ENCODE assay signal across 8 cellular contexts in genomic region chr12:120710805-120711296, GRCh38. TPM values are rescaled to one million over a fixed set of nuclear protein-coding genes. Genes with fewer than 3 reads are reported as not detected.
DNase-seq lines count a peak whose midpoint lies in the region; ATAC-seq and TF ChIP-seq lines count a peak whose summit lies in the region.

No MANE protein-coding gene starts in this region.

- peak; percentile 45 for ATAC-seq in GM19455 (IDR thresholded peaks at IDR 0.05; ENCODE audit: unreplicated experiment)
- peak; percentile 36 for ATAC-seq in gastroesophageal sphincter

- peak overlapping the region in 6 of 7 donors; percentile 31 to 87 (median 72) for H3K27ac Mint-ChIP-seq in CD14-positive monocyte
- H3K27ac Mint-ChIP-seq in IgD-negative memory B cell: peak overlapping the region; percentile 67 to 84 (median 69)

- H3K36me3 ChIP-seq in gastroesophageal sphincter (peaks cover 0 to 26% of the 10 kb centered on the region in 2 donors), ovary (no peaks in the 10 kb centered on the region)

- TF ChIP-seq EP300 in gastroesophageal sphincter (IDR thresholded peaks at IDR 0.05): no peak
- TF ChIP-seq EP300 in ovary (IDR thresholded peaks at IDR 0.05): no peak

- H3K9me3 Mint-ChIP-seq in CD14-positive monocyte: no peaks in the 10 kb centered on the region
- no peaks in the 10 kb centered on the region for H3K9me3 Mint-ChIP-seq in IgD-negative memory B cell

- DNase-seq in CD14-positive monocyte (ENCODE audit: low spot score): no peak
- peak; percentile 44 to 56 for DNase-seq in activated T-cell treated with anti-CD3 and anti-CD28 coated beads, Interleukin-2, amount 50 U/mL, for 48 hours
- DNase-seq in ovary: peak in 4 of 5 donors; percentile 25 to 44 (median 40)
- DNase-seq in NCI-H524 (lab: John Stamatoyannopoulos, UW): no peak
- DNase-seq in NCI-H187 (lab: John Stamatoyannopoulos, UW): no peak

- TF ChIP-seq POLR2A in gastroesophageal sphincter (IDR thresholded peaks at IDR 0.05) (no peak), ovary (IDR thresholded peaks at IDR 0.05) (no peak)

- H3K4me1 ChIP-seq in gastroesophageal sphincter (peaks cover 0 to 42% (median 11%) of the 10 kb centered on the region in 3 donors), ovary (ENCODE audit: insufficient read depth) (peaks cover 4% of the 10 kb centered on the region)

- H3K27ac ChIP-seq in gastroesophageal sphincter (peak overlapping the region; percentile 65 to 95 (median 90)), ovary (peak overlapping the region; percentile 56 to 76)

- WGBS in gastroesophageal sphincter (ENCODE audit: low coverage in 1 of 2), 2 donors: 0% methylated on average over 1 to 2 of the region's 31 CpGs
- WGBS in ovary, 3 donors: 0 to 3% (median 0%) methylated on average over 11 to 31 of the region's 31 CpGs

- H3K4me3 Mint-ChIP-seq in CD14-positive monocyte (peak overlapping the region; percentile 87 to 90), IgD-negative memory B cell (peak overlapping the region; percentile 86 to 95 (median 90))

- intact Hi-C loops in CD14-positive monocyte (cut with micrococcal nuclease) (loop anchor here (5.0 kb wide), 2 partner anchors 34 to 64 kb away; no protein-coding TSS in a partner anchor), ovary (cut with DNase I) (loop anchor here (5.0 to 10.0 kb wide), 3 partner anchors 64 to 126 kb away; partner anchors contain the start of genes POP5 (in 3 of the 4) and CABP1 (in 1 of the 4))

- H3K4me1 Mint-ChIP-seq in CD14-positive monocyte: peaks cover 22% of the 10 kb centered on the region
- H3K4me1 Mint-ChIP-seq in IgD-negative memory B cell: peaks cover 11 to 20% (median 18%) of the 10 kb centered on the region in 3 donors

- TF ChIP-seq CTCF in CD14-positive monocyte (IDR thresholded peaks at IDR 0.05) (no peak), gastroesophageal sphincter (IDR thresholded peaks at IDR 0.05) (no peak), ovary (IDR thresholded peaks at IDR 0.05) (no peak)

- H3K4me3 ChIP-seq in gastroesophageal sphincter (peak overlapping the region; percentile 91 to 93), ovary (peak overlapping the region; percentile 64)

- H3K36me3 Mint-ChIP-seq in CD14-positive monocyte (peaks cover 26 to 31% of the 10 kb centered on the region in 2 donors), IgD-negative memory B cell (no peaks in the 10 kb centered on the region)

- H3K27me3 Mint-ChIP-seq in CD14-positive monocyte (ENCODE audit: low read depth in 3 of 3): peaks cover 0 to 1% (median 0%) of the 10 kb centered on the region in 3 donors
- no peaks in the 10 kb centered on the region for H3K27me3 Mint-ChIP-seq in IgD-negative memory B cell

- H3K27me3 ChIP-seq in gastroesophageal sphincter (no peaks in the 10 kb centered on the region), ovary (no peaks in the 10 kb centered on the region)

- H3K9me3 ChIP-seq in gastroesophageal sphincter: no peaks in the 10 kb centered on the region
- no peaks in the 10 kb centered on the region for H3K9me3 ChIP-seq in ovary

RNA-seq across cellular contexts. Expression of gene UNC119B, which starts 0.6 kb away (rescaled TPM):
- polyA plus RNA-seq in CD14-positive monocyte: 1 to 10 TPM; 1.1 to 2.1 TPM
- polyA plus RNA-seq in IgD-negative memory B cell: 4.9 TPM
- total RNA-seq in gastroesophageal sphincter: 10 to 100 TPM; 21.8 to 33.3 (median 27.8) TPM
- total RNA-seq in ovary: 10 to 100 TPM; 18.4 to 54.4 (median 46.2) TPM
- polyA plus RNA-seq in ovary: 10 to 100 TPM; 25.4 to 44.3 TPM

RNA-seq across cellular contexts. Expression of gene ACADS, which starts 14.8 kb away (rescaled TPM):
- polyA plus RNA-seq in CD14-positive monocyte (10 to 100 TPM; 18.2 to 25.1 TPM), IgD-negative memory B cell (14.1 TPM), ovary (10 to 100 TPM in 1 of 2 donors, 1 to 10 TPM in 1; 1.0 to 15.0 TPM)
- total RNA-seq in gastroesophageal sphincter (10 to 100 TPM; 30.5 to 55.1 (median 40.3) TPM), ovary (10 to 100 TPM in 6 of 7 donors, 1 to 10 TPM in 1; 8.0 to 17.5 (median 13.9) TPM)

RNA-seq across cellular contexts. Expression of gene MLEC, which starts 23.9 kb away (rescaled TPM):
- polyA plus RNA-seq in CD14-positive monocyte (10 to 100 TPM; 65.3 to 79.5 TPM), IgD-negative memory B cell (64.3 TPM), ovary (100 to 1,000 TPM in 1 of 2 donors, 10 to 100 TPM in 1; 31.2 to 169 TPM)
- total RNA-seq in gastroesophageal sphincter (10 to 100 TPM; 41.5 to 82.3 (median 56.9) TPM), ovary (100 to 1,000 TPM in 4 of 7 donors, 10 to 100 TPM in 3; 29.2 to 134 (median 101) TPM)

Comparison
In these comparisons a context has a peak if more than half of its experiments do, and no peak if none do; other contexts are left out.
1. DNase-seq: peak in activated T-cell treated with anti-CD3 and anti-CD28 coated beads, Interleukin-2, amount 50 U/mL, for 48 hours (2 of 2) and ovary (4 of 5); none in CD14-positive monocyte (single experiment), NCI-H524 (0 of 2) and NCI-H187 (0 of 2).